Comparison of ENCODE assay signal across 10 cellular contexts in the genomic region with DNA sequence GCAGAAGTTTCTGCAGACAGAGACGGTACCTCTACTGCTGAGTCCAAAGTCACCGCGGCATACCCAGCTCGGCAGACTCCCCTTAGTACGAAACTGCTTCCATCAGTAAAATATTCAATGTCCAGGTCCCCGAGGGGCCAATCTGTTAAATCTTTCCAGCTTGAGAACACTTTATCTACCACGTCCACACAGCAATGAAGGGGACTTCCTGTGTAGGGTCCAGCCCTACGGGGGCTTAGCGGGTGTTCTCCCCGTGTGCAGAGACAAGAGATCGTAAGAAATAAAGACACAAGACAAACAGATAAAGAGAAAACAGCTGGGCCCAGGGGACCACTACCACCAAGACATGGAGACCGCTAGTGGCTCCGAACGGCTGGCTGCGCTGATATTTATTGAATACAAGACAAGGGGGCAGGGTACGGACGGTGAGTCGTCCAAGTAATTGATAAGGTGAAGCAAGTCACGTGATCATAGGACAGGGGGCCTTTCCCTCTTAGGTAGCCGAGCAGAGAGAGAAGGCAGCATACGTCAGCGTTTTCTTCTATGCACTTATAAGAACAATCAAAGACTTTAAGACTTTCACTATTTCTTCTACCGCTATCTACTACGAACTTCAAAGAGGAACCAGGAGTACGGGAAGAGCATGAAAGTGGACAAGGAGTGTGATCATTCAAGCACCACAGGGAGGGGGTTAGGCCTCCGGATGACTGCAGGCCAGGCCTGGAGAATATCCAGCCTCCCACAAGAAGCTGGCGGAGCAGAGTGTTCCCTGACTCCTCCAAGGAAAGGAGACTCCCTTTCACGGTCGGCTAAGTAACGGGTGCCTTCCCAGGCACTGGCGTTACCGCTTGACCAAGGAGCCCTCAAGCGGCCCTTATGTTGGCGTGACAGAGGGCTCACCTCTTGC. TPM values are rescaled to one million over a fixed set of nuclear protein-coding genes. Genes with fewer than 3 reads are reported as not detected.
DNase-seq lines count a peak whose midpoint lies in the region; ATAC-seq and TF ChIP-seq lines count a peak whose summit lies in the region.
"Not testable (repeated sequence)": the region's sequence is repeated elsewhere in the genome, so short reads cannot be mapped to it uniquely, and the experiment has no call there.
"Had no signal": no experiment of that assay in that cellular context is flagged by ENCODE, and none has a peak within 500 bp of the region (broad histone marks: within the 10 kb centered on the region; RNA-seq: fewer than 3 reads in every experiment).

No MANE protein-coding gene starts in this region.

- not testable (repeated sequence) for H3K36me3 ChIP-seq in CD4-positive, alpha-beta memory T cell (ENCODE audit: insufficient read depth, low read length); adipocyte (ENCODE audit: control insufficient read depth, insufficient read depth, low read length, severe bottlenecking); gastrocnemius medialis

- DNase-seq in CD4-positive, alpha-beta memory T cell; T-helper 17 cell; adipocyte (ENCODE audit: low read depth); epithelial cell of proximal tubule (ENCODE audit: low read depth); immature natural killer cell; naive thymus-derived CD8-positive, alpha-beta T cell; type B pancreatic cell (ENCODE audit: extremely low spot score, unreplicated experiment): not testable (repeated sequence)
- peak in 1 of 2 donors; percentile 74 for DNase-seq in gastrocnemius medialis

- CTCF ChIA-PET in CD4-positive, alpha-beta memory T cell (lab: Charles Lee; ENCODE audit: partially characterized antibody): interaction anchor here (1.6 kb wide), 1 partner anchor 30 kb away, joined by 5 read pairs; no protein-coding TSS in a partner anchor

- peak overlapping the region in 6 of 8 donors; percentile 13 to 59 (median 30) for H3K4me3 Mint-ChIP-seq in CD4-positive, alpha-beta memory T cell
- H3K4me3 Mint-ChIP-seq in T-helper 17 cell (peak overlapping the region; percentile 75), immature natural killer cell (peak overlapping the region in 3 of 5 donors; percentile 0 to 35 (median 20)), type B pancreatic cell (peak overlapping the region; percentile 69)
- H3K4me3 Mint-ChIP-seq in naive thymus-derived CD8-positive, alpha-beta T cell: peak overlapping the region; percentile 36 to 81 (median 68)

- H3K27ac ChIP-seq in CD4-positive, alpha-beta memory T cell (ENCODE audit: low read depth, low read length): not testable (repeated sequence)
- H3K27ac ChIP-seq in gastrocnemius medialis: peak overlapping the region; percentile 79 to 89 (median 84)

- not testable (repeated sequence) for H3K9me3 Mint-ChIP-seq in CD4-positive, alpha-beta memory T cell; immature natural killer cell; naive thymus-derived CD8-positive, alpha-beta T cell; type B pancreatic cell

- ATAC-seq in T-helper 17 cell; naive thymus-derived CD8-positive, alpha-beta T cell; gastrocnemius medialis: not testable (repeated sequence)

- in situ Hi-C loops in gastrocnemius medialis (cut with MboI; ENCODE audit: low sequenced_read_pairs in 4 of 4): not testable (repeated sequence)

- H3K4me1 Mint-ChIP-seq in CD4-positive, alpha-beta memory T cell: peaks cover 34 to 69% (median 49%) of the 10 kb centered on the region in 4 donors
- H3K4me1 Mint-ChIP-seq in T-helper 17 cell (peaks cover 37% of the 10 kb centered on the region), immature natural killer cell (peaks cover 64 to 74% of the 10 kb centered on the region in 2 donors), type B pancreatic cell (ENCODE audit: unreplicated experiment) (peaks cover 36% of the 10 kb centered on the region)
- H3K4me1 Mint-ChIP-seq in naive thymus-derived CD8-positive, alpha-beta T cell: peaks cover 39 to 74% (median 69%) of the 10 kb centered on the region in 4 donors

- H3K27me3 ChIP-seq in CD4-positive, alpha-beta memory T cell (ENCODE audit: insufficient read depth, low read length); adipocyte (replicated peaks; ENCODE audit: control insufficient read depth, insufficient read depth, low read length); gastrocnemius medialis: not testable (repeated sequence)

- H3K9ac ChIP-seq in adipocyte (ENCODE audit: low read length): peak overlapping the region; percentile 86

- intact Hi-C loops in CD4-positive, alpha-beta memory T cell (cut with micrococcal nuclease); gastrocnemius medialis (cut with DNase I; ENCODE audit: low total_unique reads): not testable (repeated sequence)

- H3K36me3 Mint-ChIP-seq in CD4-positive, alpha-beta memory T cell; T-helper 17 cell (ENCODE audit: low read depth); immature natural killer cell; naive thymus-derived CD8-positive, alpha-beta T cell; type B pancreatic cell: not testable (repeated sequence)

- not testable (repeated sequence) for H3K4me3 ChIP-seq in CD4-positive, alpha-beta memory T cell (ENCODE audit: low read length in 2 of 2)
- H3K4me3 ChIP-seq in adipocyte (ENCODE audit: low read length): peak overlapping the region; percentile 61
- H3K4me3 ChIP-seq in epithelial cell of proximal tubule (ENCODE audit: low read depth, low read length): peak overlapping the region; percentile 10
- H3K4me3 ChIP-seq in gastrocnemius medialis: peak overlapping the region in 3 of 4 donors; percentile 1 to 22 (median 10)

- not testable (repeated sequence) for H3K9me3 ChIP-seq in CD4-positive, alpha-beta memory T cell (ENCODE audit: control insufficient read depth in 1 of 2, low read length in 2 of 2); T-helper 17 cell (ENCODE audit: control insufficient read depth, low read length, poor library complexity, severe bottlenecking); adipocyte (ENCODE audit: control insufficient read depth, low read length); gastrocnemius medialis

- POLR2A ChIA-PET in CD4-positive, alpha-beta memory T cell (lab: Charles Lee; ENCODE audit: partially characterized antibody): interaction anchor here (0.6 to 4.5 kb wide), 5 partner anchors 9 to 74 kb away, joined by 3 to 42 read pairs (median 4); partner anchors contain the start of gene IFITM1
- POLR2A ChIA-PET in naive thymus-derived CD8-positive, alpha-beta T cell (lab: Charles Lee): interaction anchor here (0.6 to 4.5 kb wide), 11 partner anchors 9 to 116 kb away, joined by 3 to 56 read pairs (median 4); partner anchors contain the start of gene PGGHG

- TF ChIP-seq CTCF in epithelial cell of proximal tubule (conservative IDR thresholded peaks at IDR 0.05; ENCODE audit: low read depth, low read length); gastrocnemius medialis (IDR thresholded peaks at IDR 0.05 in 4 of 5, conservative IDR thresholded peaks at IDR 0.05 in 1 of 5); type B pancreatic cell (conservative IDR thresholded peaks at IDR 0.05): not testable (repeated sequence)

- H3K27ac Mint-ChIP-seq in CD4-positive, alpha-beta memory T cell: peak overlapping the region; percentile 24 to 88 (median 73)
- H3K27ac Mint-ChIP-seq in T-helper 17 cell: peak overlapping the region; percentile 54
- H3K27ac Mint-ChIP-seq in immature natural killer cell: peak overlapping the region in 2 of 6 donors; percentile 11 to 68
- peak overlapping the region; percentile 81 to 95 (median 90) for H3K27ac Mint-ChIP-seq in naive thymus-derived CD8-positive, alpha-beta T cell
- H3K27ac Mint-ChIP-seq in type B pancreatic cell: peak overlapping the region; percentile 76

- TF ChIP-seq POLR2A in gastrocnemius medialis (IDR thresholded peaks at IDR 0.05): not testable (repeated sequence)

- not testable (repeated sequence) for H3K27me3 Mint-ChIP-seq in CD4-positive, alpha-beta memory T cell; T-helper 17 cell; naive thymus-derived CD8-positive, alpha-beta T cell; type B pancreatic cell
- peaks cover 7 to 13% (median 9%) of the 10 kb centered on the region in 3 donors for H3K27me3 Mint-ChIP-seq in immature natural killer cell (ENCODE audit: low read depth in 3 of 3)

- peaks cover 28% of the 10 kb centered on the region for H3K4me1 ChIP-seq in CD4-positive, alpha-beta memory T cell (ENCODE audit: insufficient read depth, low read length)
- H3K4me1 ChIP-seq in adipocyte (ENCODE audit: control insufficient read depth, insufficient read depth, low read length) (peaks cover 39% of the 10 kb centered on the region), gastrocnemius medialis (peaks cover 18 to 33% of the 10 kb centered on the region in 2 donors)

RNA-seq across cellular contexts. Expression of gene IFITM3, which starts 4.2 kb away (rescaled TPM):
- 1 to 10 TPM; 6.2 to 7.2 TPM for total RNA-seq in CD4-positive, alpha-beta memory T cell
- 100 to 1,000 TPM in 1 of 2 donors, 1 to 10 TPM in 1; 9.1 to 108 TPM for polyA plus RNA-seq in CD4-positive, alpha-beta memory T cell
- total RNA-seq in T-helper 17 cell: 10 to 100 TPM in 1 of 2 donors, 1 to 10 TPM in 1; 2.5 to 25.2 TPM
- total RNA-seq in epithelial cell of proximal tubule: 85.7 and 113 TPM in 2 replicates
- 100 to 1,000 TPM; 138 to 675 (median 423) TPM for polyA plus RNA-seq in immature natural killer cell
- 10 to 100 TPM; 11.3 to 11.9 TPM for total RNA-seq in naive thymus-derived CD8-positive, alpha-beta T cell
- 100 to 1,000 TPM in 2 of 3 donors, 10 to 100 TPM in 1; 45.1 to 202 (median 196) TPM for polyA plus RNA-seq in naive thymus-derived CD8-positive, alpha-beta T cell
- 10 to 100 TPM; 46.3 to 83.6 (median 63.2) TPM for total RNA-seq in gastrocnemius medialis
- 175 and 354 TPM in 2 replicates for total RNA-seq in type B pancreatic cell (ENCODE audit: low replicate concordance)

RNA-seq across cellular contexts. Expression of gene IFITM1, which starts 11.0 kb away (rescaled TPM):
- 100 to 1,000 TPM; 119 to 121 TPM for total RNA-seq in CD4-positive, alpha-beta memory T cell
- 1,000 to 10,000 TPM; 2,073 to 2,173 TPM for polyA plus RNA-seq in CD4-positive, alpha-beta memory T cell
- total RNA-seq in T-helper 17 cell (100 to 1,000 TPM; 344 to 363 TPM), epithelial cell of proximal tubule (15.7 and 56.8 TPM in 2 replicates), gastrocnemius medialis (100 to 1,000 TPM in 1 of 4 donors, 10 to 100 TPM in 3; 47.8 to 103 (median 80.5) TPM), type B pancreatic cell (ENCODE audit: low replicate concordance) (34.1 and 192 TPM in 2 replicates)
- 1,000 to 10,000 TPM; 2,792 to 4,533 (median 3,562) TPM for polyA plus RNA-seq in immature natural killer cell
- 10 to 100 TPM; 90.0 to 91.0 TPM for total RNA-seq in naive thymus-derived CD8-positive, alpha-beta T cell
- 1,000 to 10,000 TPM; 1,833 to 2,198 (median 2,135) TPM for polyA plus RNA-seq in naive thymus-derived CD8-positive, alpha-beta T cell

RNA-seq across cellular contexts. Expression of gene IFITM2, which starts 17.2 kb away (rescaled TPM):
- 100 to 1,000 TPM; 202 to 203 TPM for total RNA-seq in CD4-positive, alpha-beta memory T cell
- 1,000 to 10,000 TPM; 2,491 to 3,716 TPM for polyA plus RNA-seq in CD4-positive, alpha-beta memory T cell
- 100 to 1,000 TPM; 550 to 570 TPM for total RNA-seq in T-helper 17 cell
- 54.7 and 177 TPM in 2 replicates for total RNA-seq in epithelial cell of proximal tubule
- 1,000 to 10,000 TPM; 4,348 to 7,867 (median 6,958) TPM for polyA plus RNA-seq in immature natural killer cell
- 100 to 1,000 TPM; 115 to 122 TPM for total RNA-seq in naive thymus-derived CD8-positive, alpha-beta T cell
- 1,000 to 10,000 TPM; 2,345 to 2,732 (median 2,362) TPM for polyA plus RNA-seq in naive thymus-derived CD8-positive, alpha-beta T cell
- 10 to 100 TPM; 37.8 to 80.9 (median 44.9) TPM for total RNA-seq in gastrocnemius medialis
- 109 and 238 TPM in 2 replicates for total RNA-seq in type B pancreatic cell (ENCODE audit: low replicate concordance)

RNA-seq across cellular contexts. Expression of gene IFITM5, which starts 25.5 kb away (rescaled TPM):
- not detected for total RNA-seq in CD4-positive, alpha-beta memory T cell
- not detected for polyA plus RNA-seq in CD4-positive, alpha-beta memory T cell
- total RNA-seq in T-helper 17 cell: not detected
- not detected in 2 replicates for total RNA-seq in epithelial cell of proximal tubule
- polyA plus RNA-seq in immature natural killer cell: not detected
- not detected for total RNA-seq in naive thymus-derived CD8-positive, alpha-beta T cell
- not detected for polyA plus RNA-seq in naive thymus-derived CD8-positive, alpha-beta T cell
- total RNA-seq in gastrocnemius medialis: not detected
- not detected in 2 replicates for total RNA-seq in type B pancreatic cell (ENCODE audit: low replicate concordance)
- total RNA-seq: dermis blood vessel endothelial cell, right lobe of liver had no signal

RNA-seq across cellular contexts. Expression of gene PGGHG, which starts 35.9 kb away (rescaled TPM):
- 100 to 1,000 TPM; 304 TPM for total RNA-seq in CD4-positive, alpha-beta memory T cell
- 1 to 10 TPM; 3.0 to 5.6 TPM for polyA plus RNA-seq in CD4-positive, alpha-beta memory T cell
- total RNA-seq in T-helper 17 cell (100 to 1,000 TPM; 317 to 350 TPM), epithelial cell of proximal tubule (7.8 and 13.1 TPM in 2 replicates), gastrocnemius medialis (1 to 10 TPM in 3 of 4 donors, under 1 TPM in 1; 0.98 to 3.4 (median 2.7) TPM), type B pancreatic cell (ENCODE audit: low replicate concordance) (12.6 and 32.5 TPM in 2 replicates)
- polyA plus RNA-seq in immature natural killer cell: 10 to 100 TPM in 2 of 3 donors, 1 to 10 TPM in 1; 8.1 to 17.4 (median 11.4) TPM
- 100 to 1,000 TPM; 662 to 707 TPM for total RNA-seq in naive thymus-derived CD8-positive, alpha-beta T cell
- polyA plus RNA-seq in naive thymus-derived CD8-positive, alpha-beta T cell: 10 to 100 TPM in 2 of 3 donors, 1 to 10 TPM in 1; 8.1 to 14.9 (median 11.2) TPM

Comparison
In these comparisons a context has a peak if more than half of its experiments do, and no peak if none do; other contexts are left out.
1. H3K4me3 Mint-ChIP-seq: peak in every context shown above with its lines; median percentile 75 in T-helper 17 cell; 69 in type B pancreatic cell; 68 in naive thymus-derived CD8-positive, alpha-beta T cell; 30 in CD4-positive, alpha-beta memory T cell; 20 in immature natural killer cell.